20 cellular contexts compared by ENCODE assay signal in the genomic region with DNA sequence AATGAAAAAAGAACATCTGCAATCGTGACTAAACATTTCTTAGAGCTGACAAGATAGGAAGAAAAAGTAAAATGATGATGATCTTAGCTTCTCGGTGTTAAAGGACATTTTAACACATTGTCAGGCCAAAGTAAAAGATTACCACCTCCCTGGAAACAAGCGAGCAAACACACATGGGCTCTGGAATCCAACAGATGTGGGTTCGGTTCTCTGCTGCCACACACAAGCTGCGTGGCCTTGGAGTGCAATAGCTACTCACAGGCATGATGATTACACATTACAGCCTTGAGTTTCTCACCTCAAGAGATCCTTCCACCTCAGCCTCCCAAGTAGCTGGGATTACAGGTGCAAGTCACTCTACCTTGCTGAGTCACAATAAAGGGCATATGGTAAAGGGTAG. TPM values are rescaled to one million over a fixed set of nuclear protein-coding genes. Genes with fewer than 3 reads are reported as not detected.
DNase-seq lines count a peak whose midpoint lies in the region; ATAC-seq, FAIRE-seq and TF ChIP-seq lines count a peak whose summit lies in the region.
"Had no signal": no experiment of that assay in that cellular context is flagged by ENCODE, and none has a peak within 500 bp of the region (broad histone marks: within the 10 kb centered on the region; RNA-seq: fewer than 3 reads in every experiment).

No MANE protein-coding gene starts in this region.

- no peaks in the 10 kb centered on the region for H3K9me3 ChIP-seq in K562 (replicated peaks; ENCODE audit: control insufficient read depth, insufficient read depth, low read depth, low read length)
- H3K9me3 ChIP-seq in sigmoid colon = no peaks in the 10 kb centered on the region

- in situ Hi-C loops in K562 (cut with MboI) = no loop called here

- H3K27me3 ChIP-seq in K562 (ENCODE audit: control insufficient read depth in 2 of 2, insufficient read depth in 2 of 2, low read length in 2 of 2) = peaks cover 13 to 57% of the 10 kb centered on the region in 2 experiments
- H3K27me3 ChIP-seq in sigmoid colon = no peaks in the 10 kb centered on the region

- H3K27ac Mint-ChIP-seq in CD14-positive monocyte = peak overlapping the region in 5 of 7 donors; percentile 6 to 59 (median 39)
- H3K27ac Mint-ChIP-seq: CD8-positive, alpha-beta T cell; GM23338; H9 had no signal

- TF ChIP-seq EP300 in K562 (IDR thresholded peaks at IDR 0.05; ENCODE audit: low read length) (no peak), sigmoid colon (IDR thresholded peaks at IDR 0.05) (no peak)

- no peak for TF ChIP-seq RAD21 in K562 (CRISPR knock-in tag; conservative IDR thresholded peaks at IDR 0.05 in 1 of 2, IDR thresholded peaks at IDR 0.05 in 1 of 2)

- peaks cover 21% of the 10 kb centered on the region for H3K4me1 Mint-ChIP-seq in CD14-positive monocyte
- H3K4me1 Mint-ChIP-seq: GM23338, H9 had no signal

- no peak overlapping the region for H3K4me3 ChIP-seq in K562
- H3K4me3 ChIP-seq in sigmoid colon = no peak overlapping the region
- H3K4me3 ChIP-seq: GM23338 had no signal

- peak overlapping the region; percentile 21 to 74 for H3K4me3 Mint-ChIP-seq in CD14-positive monocyte
- H3K4me3 Mint-ChIP-seq: CD8-positive, alpha-beta T cell; GM23338; H9 had no signal

- H3K4me2 ChIP-seq in K562 (ENCODE audit: insufficient read depth, low read length) = no peak overlapping the region
- H3K4me2 ChIP-seq: GM23338 had no signal

- no peak for TF ChIP-seq POLR2A in K562 (conservative IDR thresholded peaks at IDR 0.05)
- TF ChIP-seq POLR2A in sigmoid colon (IDR thresholded peaks at IDR 0.05) = no peak
- TF ChIP-seq POLR2A in H54 (IDR thresholded peaks at IDR 0.05; ENCODE audit: low read depth, low read length) = no peak

- no peaks in the 10 kb centered on the region for H3K9me1 ChIP-seq in K562 (ENCODE audit: control insufficient read depth, insufficient read depth, low read length)

- H2AFZ ChIP-seq in K562 (ENCODE audit: low read depth, low read length) = no peak overlapping the region
- H2AFZ ChIP-seq: GM23338 had no signal

- peak; percentile 15 for DNase-seq in activated CD4-positive, alpha-beta T cell treated with anti-CD3 and anti-CD28 coated beads for 48 hours
- no peak for DNase-seq in activated CD4-positive, alpha-beta T cell treated with anti-CD3 and anti-CD28 coated beads for 1 hour
- no peak for DNase-seq in CD14-positive monocyte (ENCODE audit: low spot score)
- peak in 1 of 4 experiments; percentile 11 for DNase-seq in K562 (ENCODE audit: extremely low read depth in 1 of 4, low spot score in 3 of 4)
- DNase-seq in sigmoid colon = peak; percentile 7
- no peak for DNase-seq in H54 (ENCODE audit: insufficient read length, low spot score)
- no peak for DNase-seq in foreskin melanocyte
- DNase-seq: 8988T; ACHN; C1 segment of cervical spinal cord; CD8-positive, alpha-beta T cell; COR-L47; DMS153; DMS79 treated with DMSO at 0.1 percent for 48 hours; EL; H9 had no signal

- no peaks in the 10 kb centered on the region for H4K20me1 ChIP-seq in K562 (replicated peaks; ENCODE audit: control insufficient read depth, insufficient read depth, low read length)

- no peaks in the 10 kb centered on the region for H3K4me1 ChIP-seq in K562 (replicated peaks in 1 of 2; ENCODE audit: control insufficient read depth in 2 of 2, insufficient read depth in 2 of 2, low read length in 2 of 2)
- no peaks in the 10 kb centered on the region for H3K4me1 ChIP-seq in sigmoid colon

- intact Hi-C loops in CD14-positive monocyte (cut with micrococcal nuclease) = no loop called here
- intact Hi-C loops in K562 (cut with micrococcal nuclease) = no loop called here
- intact Hi-C loops in sigmoid colon (cut with DNase I) = no loop called here

- 2% methylated on average over 5 of the region's 5 CpGs for WGBS in K562 (ENCODE audit: insufficient coverage, low coverage, missing lambda C conversion rate)
- WGBS in sigmoid colon, 2 donors = 68 to 82% methylated on average over 5 of the region's 5 CpGs

- H3K27ac ChIP-seq in K562 (ENCODE audit: extremely low read depth, low read depth, low read length) (no peak overlapping the region), sigmoid colon (no peak overlapping the region)

- FAIRE-seq in K562 (lab: Jason Lieb, UNC) (no peak), H54 (lab: Jason Lieb, UNC) (no peak)
- FAIRE-seq: D721Med, G401.6, GM12891 had no signal

- H3K9me3 Mint-ChIP-seq in CD14-positive monocyte = peaks cover 0 to 3% (median 0%) of the 10 kb centered on the region in 7 donors
- H3K9me3 Mint-ChIP-seq: CD8-positive, alpha-beta T cell; GM23338; H9 had no signal

- H3K79me2 ChIP-seq in K562 (ENCODE audit: control insufficient read depth, insufficient read depth, low read length) = no peaks in the 10 kb centered on the region

- CTCF ChIA-PET in K562 (lab: Yijun Ruan, JAX; ENCODE audit: low intra/inter-chr PET ratio) = no interaction called here

- peaks cover 3 to 6% (median 4%) of the 10 kb centered on the region in 3 donors for H3K27me3 Mint-ChIP-seq in CD14-positive monocyte (ENCODE audit: low read depth in 3 of 3)

- no TSS peak for BruUV-seq in K562 (replicated peaks; lab: Mats Ljungman, UMichigan)

- no peaks in the 10 kb centered on the region for H3K36me3 Mint-ChIP-seq in CD14-positive monocyte
- H3K36me3 Mint-ChIP-seq: CD8-positive, alpha-beta T cell had no signal

- TF ChIP-seq CTCF in CD14-positive monocyte (IDR thresholded peaks at IDR 0.05) (no peak), K562 (IDR thresholded peaks at IDR 0.05 in 2 of 3, conservative IDR thresholded peaks at IDR 0.05 in 1 of 3; ENCODE audit: insufficient read depth in 2 of 3, low read depth in 1 of 3, low read length in 3 of 3) (no peak), sigmoid colon (IDR thresholded peaks at IDR 0.05) (no peak)

- ATAC-seq in K562 = peak; percentile 68
- ATAC-seq: CD8-positive, alpha-beta T cell; GM23338 had no signal

- POLR2A ChIA-PET in K562 (lab: Yijun Ruan, JAX) = interaction anchor here (0.5 kb wide), 1 partner anchor 128 kb away, joined by 4 read pairs; no protein-coding TSS in a partner anchor

- H3K36me3 ChIP-seq in K562 (ENCODE audit: control insufficient read depth, insufficient read depth, low read length) = no peaks in the 10 kb centered on the region
- H3K36me3 ChIP-seq in sigmoid colon = peaks cover 0 to 23% (median 2%) of the 10 kb centered on the region in 4 donors

- H3K9ac ChIP-seq in K562 (ENCODE audit: insufficient read depth in 1 of 2, low read depth in 2 of 2, low read length in 2 of 2) = no peak overlapping the region

TF ChIP-seq in K562, 482 proteins besides CTCF, POLR2A, EP300 and RAD21 (continues in another document):
- TF ChIP-seq PHF20 (IDR thresholded peaks at IDR 0.05; ENCODE audit: partially characterized antibody) (no peak), BRD4 (IDR thresholded peaks at IDR 0.05) (no peak), TRIM24 (IDR thresholded peaks at IDR 0.05) (no peak), ARNT (IDR thresholded peaks at IDR 0.05) (no peak), MAFG (tag; conservative IDR thresholded peaks at IDR 0.05) (peak; percentile 43; the same call in 1 of the 2 replicates), BCL6 (CRISPR knock-in tag; IDR thresholded peaks at IDR 0.05) (no peak), MCM7 (IDR thresholded peaks at IDR 0.05) (no peak), SOX6 (IDR thresholded peaks at IDR 0.05) (no peak), KLF1 (tag; IDR thresholded peaks at IDR 0.05) (no peak), GATAD2A (IDR thresholded peaks at IDR 0.05) (no peak), ZKSCAN3 (CRISPR knock-in tag; IDR thresholded peaks at IDR 0.05) (no peak), ZBTB17 (CRISPR knock-in tag; IDR thresholded peaks at IDR 0.05) (peak; percentile 92), NR2C1 (IDR thresholded peaks at IDR 0.05) (no peak), NR2C1 (tag; IDR thresholded peaks at IDR 0.05) (no peak), STAG1 (CRISPR knock-in tag; IDR thresholded peaks at IDR 0.05; ENCODE audit: borderline replicate concordance) (no peak), DNMT1 (IDR thresholded peaks at IDR 0.05) (no peak), TAL1 (IDR thresholded peaks at IDR 0.05) (no peak), ARID1B (IDR thresholded peaks at IDR 0.05) (no peak)
- TF ChIP-seq, protein P1, sequence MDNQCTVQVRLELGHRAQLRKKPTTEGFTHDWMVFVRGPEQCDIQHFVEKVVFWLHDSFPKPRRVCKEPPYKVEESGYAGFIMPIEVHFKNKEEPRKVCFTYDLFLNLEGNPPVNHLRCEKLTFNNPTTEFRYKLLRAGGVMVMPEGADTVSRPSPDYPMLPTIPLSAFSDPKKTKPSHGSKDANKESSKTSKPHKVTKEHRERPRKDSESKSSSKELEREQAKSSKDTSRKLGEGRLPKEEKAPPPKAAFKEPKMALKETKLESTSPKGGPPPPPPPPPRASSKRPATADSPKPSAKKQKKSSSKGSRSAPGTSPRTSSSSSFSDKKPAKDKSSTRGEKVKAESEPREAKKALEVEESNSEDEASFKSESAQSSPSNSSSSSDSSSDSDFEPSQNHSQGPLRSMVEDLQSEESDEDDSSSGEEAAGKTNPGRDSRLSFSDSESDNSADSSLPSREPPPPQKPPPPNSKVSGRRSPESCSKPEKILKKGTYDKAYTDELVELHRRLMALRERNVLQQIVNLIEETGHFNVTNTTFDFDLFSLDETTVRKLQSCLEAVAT (IDR thresholded peaks at IDR 0.05) = peak in 1 of 2 experiments; percentile 73; a peak in 1 of 4 replicates

RNA-seq across cellular contexts. Expression of a gene that starts 7.5 kb away (rescaled TPM):
- polyA plus RNA-seq in CD14-positive monocyte (10 to 100 TPM; 45.2 to 48.8 TPM), K562 (2011; rRNA removed) (30.7 and 30.8 TPM in 2 replicates), K562 (2014; fragmentation: Illumina TruSeq; extraction: Trizol) (36.2 and 39.4 TPM in 2 replicates), K562 (2014; fragmentation: Nextera tagmentation; extraction: Ambion mirVana) (10 to 100 TPM in 1 of 2 experiments, 1 to 10 TPM in 1; 6.5 to 12.0 TPM), K562 (2014; rRNA removed) (29.3 and 30.0 TPM in 2 replicates), sigmoid colon (10 to 100 TPM; 11.4 to 22.7 (median 15.3) TPM)
- total RNA-seq in K562 (2011; cell fraction: chromatin; rRNA removed; ENCODE audit: low replicate concordance) = 10.3 and 27.3 TPM in 2 replicates
- total RNA-seq in K562 (2011; cell fraction: nucleolus; rRNA removed) = 20.4 and 22.3 TPM in 2 replicates
- 16.5 and 16.9 TPM in 2 replicates for total RNA-seq in K562 (2011; cell fraction: nucleoplasm; rRNA removed)
- total RNA-seq in K562 (2014; rRNA removed) (24.7 and 29.6 TPM in 2 replicates), K562 (2014; rRNA removed; fragmentation: Illumina TruSeq; extraction: Trizol) (18.0 and 20.0 TPM in 2 replicates), K562 (2015; rRNA removed; fragmentation: Illumina TruSeq; extraction: Trizol) (22.4 and 23.6 TPM in 2 replicates), K562 (2021) (26.0 and 26.3 TPM in 2 replicates), sigmoid colon (10 to 100 TPM; 26.5 to 39.6 (median 34.8) TPM)
- polyA plus RNA-seq in K562 (2011; cell fraction: cytosol; rRNA removed) = 31.0 and 52.8 TPM in 2 replicates
- polyA plus RNA-seq in K562 (2011; cell fraction: nucleus; rRNA removed) = 14.5 and 21.1 TPM in 2 replicates
- 21.4 and 24.8 TPM in 2 replicates for polyA plus RNA-seq in K562 (2012)
- 20.2 and 29.3 TPM in 2 replicates for polyA minus RNA-seq in K562 (2011; rRNA and poly(A)+ RNA removed)
- 15.3 and 17.6 TPM in 2 replicates for polyA minus RNA-seq in K562 (2011; cell fraction: cytosol; rRNA and poly(A)+ RNA removed)
- polyA minus RNA-seq in K562 (2011; cell fraction: nucleus; rRNA and poly(A)+ RNA removed) = 13.1 and 18.1 TPM in 2 replicates

Comparison
In these comparisons a context has a peak if more than half of its experiments do, and no peak if none do; other contexts are left out.
1. DNase-seq: peak in activated CD4-positive, alpha-beta T cell treated with anti-CD3 and anti-CD28 coated beads for 48 hours (single experiment) and sigmoid colon (single experiment); none in activated CD4-positive, alpha-beta T cell treated with anti-CD3 and anti-CD28 coated beads for 1 hour (single experiment), CD14-positive monocyte (single experiment), H54 (single experiment) and foreskin melanocyte (single experiment).